8 cellular contexts compared by ENCODE assay signal in the genomic region with DNA sequence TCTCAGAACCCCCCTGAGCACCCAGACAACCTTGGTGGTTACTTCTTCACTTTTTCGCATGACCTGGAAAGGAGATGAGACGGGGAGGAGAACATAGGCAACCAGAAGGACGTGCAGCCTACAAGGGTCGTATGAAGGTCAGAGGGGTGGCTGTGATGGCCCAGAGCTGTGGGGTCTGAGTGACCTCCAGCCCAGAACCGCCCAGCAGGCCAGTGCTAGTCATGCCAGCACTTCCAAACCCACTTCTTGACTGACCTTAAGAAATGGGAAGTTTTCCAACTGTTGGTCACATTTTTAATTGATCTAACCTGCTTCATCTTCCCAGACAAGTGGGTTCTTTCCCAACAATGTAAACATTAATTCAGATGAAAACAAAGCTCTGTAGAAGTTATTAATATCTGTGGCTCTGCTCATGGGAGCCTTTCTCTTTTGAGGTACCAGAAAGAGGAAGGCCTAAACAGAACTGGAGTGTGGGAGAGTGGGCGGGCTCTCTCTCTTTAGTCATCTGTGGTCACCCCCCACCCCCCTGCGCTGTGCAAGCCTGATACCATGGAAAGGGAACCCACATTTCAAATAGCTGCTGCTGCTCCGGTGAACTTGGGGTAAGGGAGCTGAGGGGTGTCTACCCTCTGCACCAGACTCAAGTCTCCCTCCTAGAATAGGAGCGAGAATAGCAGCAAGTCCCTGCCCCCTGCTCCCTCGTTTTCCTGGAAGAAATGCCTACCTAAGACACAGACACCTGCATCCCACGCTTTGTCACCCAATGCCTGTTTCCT.
A peak's percentile ranks its signal among the peaks of the same experiment; 100 is the strongest.
DNase-seq lines count a peak whose midpoint lies in the region; ATAC-seq and TF ChIP-seq lines count a peak whose summit lies in the region.

No MANE protein-coding gene starts in this region.

- no peak for ATAC-seq in HG02623 (IDR thresholded peaks at IDR 0.05; ENCODE audit: unreplicated experiment)

- H3K9me3 ChIP-seq in OCI-LY1 (ENCODE audit: low read length), result no peaks in the 10 kb centered on the region

- peaks cover 78% of the 10 kb centered on the region for H3K4me1 ChIP-seq in OCI-LY1 (ENCODE audit: insufficient read depth, low read length, severe bottlenecking)

- H3K4me1 Mint-ChIP-seq in neural crest cell, result no peaks in the 10 kb centered on the region

- H3K9me2 ChIP-seq in OCI-LY1 (ENCODE audit: low read depth, low read length), result no peaks in the 10 kb centered on the region

- peak overlapping the region; percentile 97 for H3K27ac ChIP-seq in OCI-LY1 (ENCODE audit: low read depth, low read length, poor library complexity, severe bottlenecking)

- H3F3A ChIP-seq in OCI-LY1 (ENCODE audit: insufficient read depth, low read length), result no peaks in the 10 kb centered on the region

- TF ChIP-seq CTCF in GM06990 (IDR thresholded peaks at IDR 0.05; ENCODE audit: insufficient read depth, low read length, poor library complexity, severe bottlenecking) (no peak), OCI-LY1 (IDR thresholded peaks at IDR 0.05; ENCODE audit: low read length) (no peak), neural crest cell (conservative IDR thresholded peaks at IDR 0.05) (no peak)

- no peaks in the 10 kb centered on the region for H3K36me3 Mint-ChIP-seq in neural crest cell (ENCODE audit: low read depth)

- H3K27me3 ChIP-seq in GM06990 (replicated peaks; ENCODE audit: control insufficient read depth, insufficient read depth, low read length) (no peaks in the 10 kb centered on the region), OCI-LY1 (ENCODE audit: insufficient read depth, low read length) (no peaks in the 10 kb centered on the region)

- DNase-seq in GM06990 (ENCODE audit: extremely low read depth, insufficient read length), result peak; percentile 68
- DNase-seq in activated effector memory CD4-positive, alpha-beta T cell treated with Interleukin-2 at 50 U/mL for 16 hours, result peak; percentile 45
- no peak for DNase-seq in neural crest cell (ENCODE audit: low read depth, low spot score)
- DNase-seq in DMS114 treated with DMSO at 0.1 percent for 48 hours (lab: John Stamatoyannopoulos, UW; ENCODE audit: unreplicated experiment), result no peak
- no peak for DNase-seq in HT-29 (ENCODE audit: low spot score)
- DNase-seq in cerebellar cortex (ENCODE audit: low spot score), result no peak

- H3K9ac ChIP-seq in OCI-LY1 (ENCODE audit: low read length), result peak overlapping the region; percentile 34; the same call in 1 of the 2 replicates

- H3K79me2 ChIP-seq in OCI-LY1 (ENCODE audit: insufficient read depth, low read length), result 0 out of 2 replicates have a peak, but pooled peaks cover 3% of the 10 kb centered on the region

- H3K27ac Mint-ChIP-seq in neural crest cell (ENCODE audit: unreplicated experiment), result peak overlapping the region; percentile 27

- H3K4me3 ChIP-seq in GM06990 (replicated peaks; ENCODE audit: low read depth, low read length) (peak overlapping the region; percentile 28), OCI-LY1 (ENCODE audit: low read depth, low read length, poor library complexity, severe bottlenecking) (peak overlapping the region; percentile 12)

- peak overlapping the region; percentile 26; the same call in 1 of the 2 replicates for H3K4me2 ChIP-seq in OCI-LY1 (ENCODE audit: low read length)

- H2AFZ ChIP-seq in OCI-LY1 (ENCODE audit: low read length), result no peak overlapping the region

- no peaks in the 10 kb centered on the region for H3K36me3 ChIP-seq in GM06990 (ENCODE audit: control insufficient read depth, insufficient read depth, low read length)
- no peaks in the 10 kb centered on the region for H3K36me3 ChIP-seq in OCI-LY1 (ENCODE audit: insufficient read depth, low read length)

- H4K20me1 ChIP-seq in OCI-LY1 (ENCODE audit: insufficient read depth, low read length), result no peaks in the 10 kb centered on the region

- no peaks in the 10 kb centered on the region for H3K9me3 Mint-ChIP-seq in neural crest cell

- H3K27me3 Mint-ChIP-seq in neural crest cell (ENCODE audit: low read depth), result peaks cover 38% of the 10 kb centered on the region

- H3K4me3 Mint-ChIP-seq in neural crest cell, result no peak overlapping the region

Comparison
In these comparisons a context has a peak if more than half of its experiments do, and no peak if none do; other contexts are left out.
1. DNase-seq: peak in GM06990 (single experiment) and activated effector memory CD4-positive, alpha-beta T cell treated with Interleukin-2 at 50 U/mL for 16 hours (single experiment); none in neural crest cell (single experiment), DMS114 treated with DMSO at 0.1 percent for 48 hours (single experiment), HT-29 (single experiment) and cerebellar cortex (single experiment).